ENCODE assay signal across 19 cellular contexts in genomic region chr1:203478986-203479385, GRCh38. TPM values are rescaled to one million over a fixed set of nuclear protein-coding genes. Genes with fewer than 3 reads are reported as not detected.
A peak's percentile ranks its signal among the peaks of the same experiment; 100 is the strongest.
DNase-seq lines count a peak whose midpoint lies in the region; ATAC-seq and TF ChIP-seq lines count a peak whose summit lies in the region.
"Had no signal": no experiment of that assay in that cellular context is flagged by ENCODE, and none has a peak within 500 bp of the region (broad histone marks: within the 10 kb centered on the region; RNA-seq: fewer than 3 reads in every experiment).

No MANE protein-coding gene starts in this region.

- H4K5ac ChIP-seq in mesendoderm (ENCODE audit: low read length): no peak overlapping the region

- H3K9ac ChIP-seq in mesendoderm (ENCODE audit: low read length): no peak overlapping the region

- no peak overlapping the region for H3K4ac ChIP-seq in mesendoderm (ENCODE audit: low read depth, low read length)

- H3K79me2 ChIP-seq in mesendoderm (ENCODE audit: control insufficient read depth, insufficient read depth, low read length): no peaks in the 10 kb centered on the region

- no peak for ATAC-seq in right cardiac atrium
- ATAC-seq in left ventricle myocardium superior: no peak
- no peak for ATAC-seq in GM18519 (IDR thresholded peaks at IDR 0.05; ENCODE audit: low FRiP score, unreplicated experiment)
- no peak for ATAC-seq in HG02798 (IDR thresholded peaks at IDR 0.05; ENCODE audit: poor library complexity, unreplicated experiment)
- no peak for ATAC-seq in HG02870 (IDR thresholded peaks at IDR 0.05; ENCODE audit: unreplicated experiment)
- ATAC-seq: PC-3 had no signal

- H3K4me2 ChIP-seq in mesendoderm (ENCODE audit: low read length): no peak overlapping the region

- H2BK15ac ChIP-seq in mesendoderm (replicated peaks; ENCODE audit: low read depth): no peak overlapping the region

- H3K4me3 ChIP-seq in right cardiac atrium (ENCODE audit: low read length) (peak overlapping the region; percentile 86), mesendoderm (ENCODE audit: low read length) (no peak overlapping the region), spleen (peak overlapping the region in 4 of 8 donors; percentile 36 to 65 (median 41)), BE2C (ENCODE audit: low read depth, low read length) (no peak overlapping the region)
- H3K4me3 ChIP-seq: SK-N-MC had no signal

- no peaks in the 10 kb centered on the region for H3K79me1 ChIP-seq in mesendoderm (ENCODE audit: low read length)

- no peak overlapping the region for H4K8ac ChIP-seq in mesendoderm (ENCODE audit: low read depth, low read length)

- H2AK5ac ChIP-seq in mesendoderm (ENCODE audit: low read length): no peak overlapping the region

- 79% methylated on average over 5 of the region's 5 CpGs for WGBS in right cardiac atrium
- WGBS in mesendoderm (ENCODE audit: extremely low coverage, insufficient coverage, low lambda C conversion rate): no CpG with 5 or more reads among the region's 5 CpGs
- 80 to 90% (median 86%) methylated on average over 3 to 5 of the region's 5 CpGs for WGBS in spleen, 5 donors

- no peak for TF ChIP-seq POLR2A in spleen (IDR thresholded peaks at IDR 0.05)

- no peak overlapping the region for H3K56ac ChIP-seq in mesendoderm (ENCODE audit: low read length)

- no peaks in the 10 kb centered on the region for H3K36me3 ChIP-seq in mesendoderm (ENCODE audit: control insufficient read depth, insufficient read depth, low read length)
- peaks cover 0 to 11% (median 0%) of the 10 kb centered on the region in 6 donors for H3K36me3 ChIP-seq in spleen
- H3K36me3 ChIP-seq in BE2C: no peaks in the 10 kb centered on the region

- H2BK120ac ChIP-seq in mesendoderm (ENCODE audit: low read depth, low read length): no peak overlapping the region

- no peak overlapping the region for H2BK5ac ChIP-seq in mesendoderm (ENCODE audit: low read length)

- H3K9me3 ChIP-seq in right cardiac atrium (ENCODE audit: control insufficient read depth, low read length): no peaks in the 10 kb centered on the region
- no peaks in the 10 kb centered on the region for H3K9me3 ChIP-seq in spleen
- H3K9me3 ChIP-seq in BE2C: no peaks in the 10 kb centered on the region

- H3K27me3 ChIP-seq in right cardiac atrium (ENCODE audit: control insufficient read depth, insufficient read depth) (no peaks in the 10 kb centered on the region), mesendoderm (ENCODE audit: insufficient read depth, low read length, poor library complexity) (no peaks in the 10 kb centered on the region), spleen (replicated peaks in 1 of 7) (peaks cover 0 to 30% (median 0%) of the 10 kb centered on the region in 7 donors), BE2C (no peaks in the 10 kb centered on the region)

- H3K4me1 ChIP-seq in right cardiac atrium (ENCODE audit: control insufficient read depth, insufficient read depth, low read length) (peaks cover 2% of the 10 kb centered on the region), mesendoderm (ENCODE audit: control insufficient read depth, low read depth, low read length) (peaks cover 7% of the 10 kb centered on the region), spleen (peaks cover 0 to 32% (median 10%) of the 10 kb centered on the region in 6 donors), BE2C (peaks cover 12% of the 10 kb centered on the region)

- TF ChIP-seq CTCF in spleen (IDR thresholded peaks at IDR 0.05 in 8 of 11, conservative IDR thresholded peaks at IDR 0.05 in 3 of 11): no peak
- TF ChIP-seq CTCF in BE2C (IDR thresholded peaks at IDR 0.05; ENCODE audit: low read depth, low read length): no peak

- DNase-seq in right cardiac atrium (peak in 1 of 3 donors; percentile 13), left ventricle myocardium superior (no peak), mesendoderm (peak; percentile 74), spleen (no peak), BE2C (no peak)
- DNase-seq: activated CD4-positive, alpha-beta T cell treated with anti-CD3 and anti-CD28 coated beads for 1 hour; activated gamma-delta T cell; amniotic stem cell; Kasumi-1; NCI-H1105 treated with DMSO at 0.1 percent for 48 hours; NCI-H526 treated with DMSO at 0.1 percent for 48 hours; PC-3 had no signal

- H3K27ac ChIP-seq in right cardiac atrium (ENCODE audit: low read length) (peak overlapping the region; percentile 79), mesendoderm (ENCODE audit: low read depth, low read length) (no peak overlapping the region), spleen (peak overlapping the region in 7 of 8 donors; percentile 1 to 74 (median 70))
- H3K27ac ChIP-seq: SK-N-MC had no signal

- no peak overlapping the region for H3K18ac ChIP-seq in mesendoderm (ENCODE audit: low read length)

- intact Hi-C loops in right cardiac atrium (cut with DNase I): loop anchor here in 1 of 4 donors (5.0 kb wide), 1 partner anchor 127 kb away; the partner anchor contains the start of gene FMOD
- intact Hi-C loops in left ventricle myocardium superior (cut with micrococcal nuclease): no loop called here
- intact Hi-C loops in spleen (cut with DNase I; ENCODE audit: low total_unique reads): no loop called here

- H3K23ac ChIP-seq in mesendoderm (ENCODE audit: low read length): no peak overlapping the region

RNA-seq across cellular contexts. Expression of gene PRELP, which starts 3.4 kb away (rescaled TPM):
- total RNA-seq in right cardiac atrium (100 to 1,000 TPM in 1 of 4 donors, 10 to 100 TPM in 3; 43.9 to 109 (median 67.4) TPM), left ventricle myocardium superior (22.5 TPM), spleen (10 to 100 TPM; 25.6 to 50.3 (median 31.7) TPM)
- polyA plus RNA-seq in right cardiac atrium (61.9 TPM), spleen (10 to 100 TPM in 2 of 3 donors, 1 to 10 TPM in 1; 4.9 to 21.6 (median 10.7) TPM)
- polyA plus RNA-seq in mesendoderm (2013, experiment 1 of 2): 0.04 TPM
- polyA plus RNA-seq in mesendoderm (2013, experiment 2 of 2): 0.04 TPM
- polyA plus RNA-seq in BE2C (2012; ENCODE audit: insufficient read depth, insufficient read length, low read depth): not detected
- total RNA-seq: A673, glomerular endothelial cell, PC-3 had no signal
- polyA plus RNA-seq: CD14-positive monocyte had no signal

RNA-seq across cellular contexts. Expression of gene OPTC, which starts 15.0 kb away (rescaled TPM):
- not detected for total RNA-seq in right cardiac atrium
- not detected for polyA plus RNA-seq in right cardiac atrium
- total RNA-seq in left ventricle myocardium superior: not detected
- 0.42 TPM for polyA plus RNA-seq in mesendoderm (2013, experiment 1 of 2)
- polyA plus RNA-seq in mesendoderm (2013, experiment 2 of 2): 0.55 TPM
- not detected for total RNA-seq in spleen
- polyA plus RNA-seq in spleen: not detected
- polyA plus RNA-seq in BE2C (2012; ENCODE audit: insufficient read depth, insufficient read length, low read depth): not detected
- total RNA-seq: A673, glomerular endothelial cell, PC-3 had no signal
- polyA plus RNA-seq: CD14-positive monocyte had no signal
